1 cellular context compared by ENCODE assay signal in the genomic region with DNA sequence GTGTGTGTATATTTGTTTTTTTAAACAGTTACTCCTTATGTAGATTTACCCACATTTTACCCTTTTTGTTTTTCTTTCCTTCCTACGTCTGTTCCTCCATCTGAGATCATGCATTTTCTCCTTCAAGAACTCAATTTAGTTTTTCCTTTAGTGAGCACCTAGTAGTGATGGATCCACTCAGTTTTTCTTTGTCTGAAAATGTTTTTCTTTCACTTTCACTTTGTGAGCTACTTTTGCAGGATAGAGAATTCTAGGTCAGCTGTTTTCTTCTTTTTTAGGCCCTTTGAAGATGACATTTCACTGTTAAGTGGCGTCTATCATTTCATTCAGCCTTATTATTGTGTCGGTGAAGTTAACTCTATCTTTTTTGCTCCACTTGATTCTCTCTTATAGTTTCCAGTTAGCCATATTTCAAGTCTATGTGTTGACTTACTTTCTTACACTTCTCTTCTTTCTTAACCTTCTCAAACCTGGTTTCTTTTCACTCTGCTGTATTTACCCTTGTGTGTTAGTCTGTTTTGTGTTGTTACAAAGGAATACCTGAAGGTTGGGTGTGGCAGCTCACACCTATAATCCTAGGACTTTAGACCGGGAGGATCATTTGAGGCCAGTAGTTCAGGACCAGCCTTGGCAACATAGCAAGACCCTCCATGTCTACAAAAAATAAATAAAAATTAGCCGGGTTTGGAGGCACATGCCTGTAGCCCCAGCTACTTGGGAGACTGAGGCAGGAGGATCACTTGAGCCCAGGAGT.
TF ChIP-seq lines count a peak whose summit lies in the region.

No MANE protein-coding gene starts in this region.

TF ChIP-seq in IMR-90, 13 proteins besides CTCF, POLR2A, EP300 and RAD21:
- no peak for TF ChIP-seq RCOR1 (IDR thresholded peaks at IDR 0.05; ENCODE audit: insufficient replicate concordance, low read length)
- no peak for TF ChIP-seq FOS (IDR thresholded peaks at IDR 0.05; ENCODE audit: low read depth, low read length)
- no peak for TF ChIP-seq SMC3 (IDR thresholded peaks at IDR 0.05; ENCODE audit: low read depth, low read length)
- TF ChIP-seq MXI1 (IDR thresholded peaks at IDR 0.05; ENCODE audit: borderline replicate concordance, low read depth, low read length), result no peak
- no peak for TF ChIP-seq MAFK (IDR thresholded peaks at IDR 0.05; ENCODE audit: low read depth, low read length)
- no peak for TF ChIP-seq CHD1 (IDR thresholded peaks at IDR 0.05; ENCODE audit: low read depth, low read length)
- TF ChIP-seq, protein P1, sequence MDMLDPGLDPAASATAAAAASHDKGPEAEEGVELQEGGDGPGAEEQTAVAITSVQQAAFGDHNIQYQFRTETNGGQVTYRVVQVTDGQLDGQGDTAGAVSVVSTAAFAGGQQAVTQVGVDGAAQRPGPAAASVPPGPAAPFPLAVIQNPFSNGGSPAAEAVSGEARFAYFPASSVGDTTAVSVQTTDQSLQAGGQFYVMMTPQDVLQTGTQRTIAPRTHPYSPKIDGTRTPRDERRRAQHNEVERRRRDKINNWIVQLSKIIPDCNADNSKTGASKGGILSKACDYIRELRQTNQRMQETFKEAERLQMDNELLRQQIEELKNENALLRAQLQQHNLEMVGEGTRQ (IDR thresholded peaks at IDR 0.05; ENCODE audit: low read depth, low read length), result no peak
- TF ChIP-seq, protein P2, sequence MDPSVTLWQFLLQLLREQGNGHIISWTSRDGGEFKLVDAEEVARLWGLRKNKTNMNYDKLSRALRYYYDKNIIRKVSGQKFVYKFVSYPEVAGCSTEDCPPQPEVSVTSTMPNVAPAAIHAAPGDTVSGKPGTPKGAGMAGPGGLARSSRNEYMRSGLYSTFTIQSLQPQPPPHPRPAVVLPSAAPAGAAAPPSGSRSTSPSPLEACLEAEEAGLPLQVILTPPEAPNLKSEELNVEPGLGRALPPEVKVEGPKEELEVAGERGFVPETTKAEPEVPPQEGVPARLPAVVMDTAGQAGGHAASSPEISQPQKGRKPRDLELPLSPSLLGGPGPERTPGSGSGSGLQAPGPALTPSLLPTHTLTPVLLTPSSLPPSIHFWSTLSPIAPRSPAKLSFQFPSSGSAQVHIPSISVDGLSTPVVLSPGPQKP (IDR thresholded peaks at IDR 0.05; ENCODE audit: borderline replicate concordance, low read depth, low read length), result no peak
- TF ChIP-seq BHLHE40 (IDR thresholded peaks at IDR 0.05; ENCODE audit: low read depth, low read length), result no peak
- no peak for TF ChIP-seq NFE2L2 (IDR thresholded peaks at IDR 0.05; ENCODE audit: low read depth, low read length)
- TF ChIP-seq RFX5 (IDR thresholded peaks at IDR 0.05; ENCODE audit: low read depth, low read length), result no peak
- no peak for TF ChIP-seq MAZ (IDR thresholded peaks at IDR 0.05; ENCODE audit: borderline replicate concordance, low read depth, low read length)
- no peak for TF ChIP-seq CEBPB (IDR thresholded peaks at IDR 0.05; ENCODE audit: low read depth, low read length)
